In the genomic region with DNA sequence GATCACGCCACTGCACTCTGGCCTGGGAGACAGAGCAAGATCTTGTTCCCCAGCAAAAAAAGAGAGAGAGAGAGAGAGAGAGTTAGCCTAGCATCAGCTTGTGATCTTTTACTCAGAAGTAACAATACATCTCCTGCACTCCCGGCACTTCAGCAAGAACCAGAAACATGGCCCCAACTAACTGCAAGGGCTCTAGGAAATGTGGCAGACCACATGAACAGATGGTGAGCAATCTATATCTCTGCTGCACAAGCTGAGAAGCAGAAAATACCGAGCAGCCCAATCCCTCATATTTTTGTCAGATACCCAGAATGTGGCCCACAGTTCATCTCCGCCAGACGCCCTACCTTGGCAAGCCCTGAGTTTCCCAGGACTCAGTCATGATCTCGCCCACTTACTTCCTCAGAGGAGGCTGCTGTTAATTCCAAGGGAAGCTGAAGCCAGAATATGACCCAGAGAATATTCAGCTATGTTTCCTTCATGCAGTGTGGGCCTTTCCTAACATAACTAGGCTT, we compare ENCODE assay signal across 15 cellular contexts.
"Had no signal": no experiment of that assay in that cellular context is flagged by ENCODE, and none has a peak within 500 bp of the region (broad histone marks: within the 10 kb centered on the region; RNA-seq: fewer than 3 reads in every experiment).

No MANE protein-coding gene starts in this region.

- DNase-seq: activated CD4-positive, alpha-beta T cell treated with anti-CD3 and anti-CD28 coated beads for 48 hours; activated CD8-positive, alpha-beta T cell treated with anti-CD3 and anti-CD28 coated beads for 36 hours; activated gamma-delta T cell; activated T-cell treated with anti-CD3 and anti-CD28 coated beads, Interleukin-2, amount 50 U/mL, for 48 hours; cortex of kidney; effector CD8-positive, alpha-beta T cell; esophagus squamous epithelium; foreskin keratinocyte; mesenchymal stem cell; sigmoid colon; stimulated activated CD4-positive, alpha-beta T cell treated with anti-CD3 and anti-CD28 coated beads, Interleukin-12 subunit alpha, Interleukin-12 subunit beta, amount 100 ng/mL, for 4 hours; stimulated activated CD4-positive, alpha-beta T cell treated with anti-CD3 and anti-CD28 coated beads, Interleukin-2, amount 100 ng/mL, for 24 hours; stimulated activated naive CD4-positive, alpha-beta T cell; transverse colon had no signal

- FAIRE-seq: endothelial cell of umbilical vein had no signal
